In the genomic region with DNA sequence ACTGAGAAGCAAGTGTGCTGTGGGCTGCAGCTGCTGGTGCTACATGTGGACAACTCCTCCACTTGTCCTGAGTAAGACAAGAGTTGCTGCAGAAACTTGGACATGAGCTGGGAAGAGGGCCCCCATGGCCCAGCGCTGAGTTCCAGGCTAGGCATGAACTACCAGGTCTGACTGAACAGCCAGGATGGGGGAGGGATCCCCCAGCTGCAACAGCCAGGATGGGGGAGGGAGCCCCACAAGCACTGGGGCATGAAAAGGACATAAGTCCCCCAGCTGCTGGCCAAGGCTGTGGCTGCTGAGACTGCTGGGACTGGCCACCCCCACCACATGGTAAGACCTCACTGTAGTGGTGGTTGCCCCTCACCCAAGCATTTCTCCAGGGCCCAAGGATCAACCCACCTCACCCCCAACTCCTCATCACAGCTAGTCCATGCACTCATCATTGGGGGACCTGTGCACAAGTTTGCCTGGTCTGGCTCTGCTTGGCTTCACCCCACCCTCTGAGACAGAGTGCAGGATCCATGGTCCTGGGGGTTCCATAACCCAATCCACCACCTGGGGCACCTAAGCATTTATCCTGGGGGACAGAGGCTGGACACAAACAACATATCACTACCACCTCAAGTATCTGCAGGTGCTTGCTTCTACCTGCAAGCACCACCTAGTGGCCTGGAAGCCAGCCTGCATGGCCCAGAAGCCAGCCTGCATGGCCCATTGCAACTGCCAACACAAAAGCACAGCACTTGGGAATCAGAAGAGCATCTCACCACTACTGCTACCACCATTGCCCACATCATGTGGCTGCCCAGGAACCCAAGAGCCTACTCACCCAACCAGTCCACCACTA, we compare ENCODE assay signal across 8 cellular contexts.
DNase-seq lines count a peak whose midpoint lies in the region; ATAC-seq and TF ChIP-seq lines count a peak whose summit lies in the region.

No MANE protein-coding gene starts in this region.

- ATAC-seq in heart left ventricle = no peak
- ATAC-seq in Right ventricle myocardium inferior = no peak
- ATAC-seq in HG02798 (IDR thresholded peaks at IDR 0.05; ENCODE audit: poor library complexity, unreplicated experiment) = peak; percentile 81

- H3K27ac ChIP-seq in heart left ventricle (no peak overlapping the region), fibroblast of lung (ENCODE audit: insufficient read depth, low read length) (no peak overlapping the region), testis (no peak overlapping the region)

- no peaks in the 10 kb centered on the region for H4K20me1 ChIP-seq in fibroblast of lung (ENCODE audit: control insufficient read depth, extremely low read depth, insufficient read depth, low read length)

- no peak overlapping the region for H2AFZ ChIP-seq in fibroblast of lung (ENCODE audit: low read length)

- no peaks in the 10 kb centered on the region for H3K36me3 ChIP-seq in heart left ventricle
- H3K36me3 ChIP-seq in fibroblast of lung (ENCODE audit: control insufficient read depth, insufficient read depth, low read length) = no peaks in the 10 kb centered on the region
- no peaks in the 10 kb centered on the region for H3K36me3 ChIP-seq in testis (ENCODE audit: low read depth, missing control alignments)

- TF ChIP-seq CTCF in heart left ventricle (IDR thresholded peaks at IDR 0.05) (peak in 8 of 12 donors; percentile 11 to 43 (median 22)), fibroblast of lung (conservative IDR thresholded peaks at IDR 0.05 in 1 of 2, IDR thresholded peaks at IDR 0.05 in 1 of 2; ENCODE audit: low read depth in 1 of 2, low read length in 2 of 2) (peak; percentile 11 to 31), testis (IDR thresholded peaks at IDR 0.05) (no peak)

- intact Hi-C loops in heart left ventricle (cut with DNase I) (no loop called here), Right ventricle myocardium inferior (cut with DNase I) (no loop called here), testis (cut with DNase I; ENCODE audit: low total_unique reads) (no loop called here)

- DNase-seq in heart left ventricle (no peak), Right ventricle myocardium inferior (ENCODE audit: missing footprints) (no peak), SKM-1 treated with dmso at 0.1 percent for 144 hours (lab: John Stamatoyannopoulos, UW; ENCODE audit: unreplicated experiment) (peak; percentile 1), fibroblast of lung (ENCODE audit: low read depth in 2 of 2) (no peak), testis (peak; percentile 70), cortex of kidney (lab: John Stamatoyannopoulos, UW) (no peak), DMS114 treated with DMSO at 0.1 percent for 48 hours (lab: John Stamatoyannopoulos, UW; ENCODE audit: unreplicated experiment) (no peak)

- H3K4me1 ChIP-seq in heart left ventricle = no peaks in the 10 kb centered on the region
- H3K4me1 ChIP-seq in fibroblast of lung (ENCODE audit: control insufficient read depth, extremely low read depth, insufficient read depth, low read length) = no peaks in the 10 kb centered on the region
- H3K4me1 ChIP-seq in testis = no peaks in the 10 kb centered on the region

- 77 to 100% (median 98%) methylated on average over 1 of the region's 1 CpG for WGBS in heart left ventricle, 4 donors
- WGBS in testis, 2 donors = 58% methylated on average over 1 of the region's 1 CpG; no CpG with 5 or more reads in 1 of the 2 donors

- no peaks in the 10 kb centered on the region for H3K79me2 ChIP-seq in fibroblast of lung (ENCODE audit: control insufficient read depth, insufficient read depth, low read length)

- no peak overlapping the region for H3K4me2 ChIP-seq in fibroblast of lung (ENCODE audit: extremely low read depth, insufficient read depth, low read length)

- TF ChIP-seq POLR2A in heart left ventricle (IDR thresholded peaks at IDR 0.05) = no peak
- no peak for TF ChIP-seq POLR2A in testis (IDR thresholded peaks at IDR 0.05)

- H3K9ac ChIP-seq in fibroblast of lung (ENCODE audit: insufficient read depth, low read length) = no peak overlapping the region

- peaks cover 0 to 15% (median 0%) of the 10 kb centered on the region in 12 donors for H3K9me3 ChIP-seq in heart left ventricle
- H3K9me3 ChIP-seq in fibroblast of lung (ENCODE audit: control insufficient read depth, insufficient read depth, low read depth, low read length) = no peaks in the 10 kb centered on the region
- H3K9me3 ChIP-seq in testis = no peaks in the 10 kb centered on the region

- H3K27me3 ChIP-seq in heart left ventricle (no peaks in the 10 kb centered on the region), fibroblast of lung (ENCODE audit: control insufficient read depth, insufficient read depth, low read length) (no peaks in the 10 kb centered on the region), testis (no peaks in the 10 kb centered on the region)

- H3K4me3 ChIP-seq in heart left ventricle (no peak overlapping the region), fibroblast of lung (replicated peaks in 1 of 4; ENCODE audit: control extremely low read depth in 1 of 4, insufficient read depth in 1 of 4, low read depth in 3 of 4, low read length in 4 of 4) (no peak overlapping the region), testis (no peak overlapping the region)

Comparison
In these comparisons a context has a peak if more than half of its experiments do, and no peak if none do; other contexts are left out.
1. DNase-seq: peak in SKM-1 treated with dmso at 0.1 percent for 144 hours (single experiment) and testis (single experiment); none in heart left ventricle (0 of 5), Right ventricle myocardium inferior (single experiment), fibroblast of lung (0 of 2), cortex of kidney (single experiment) and DMS114 treated with DMSO at 0.1 percent for 48 hours (single experiment).
2. CTCF ChIP-seq: peak in heart left ventricle (8 of 12) and fibroblast of lung (2 of 2); none in testis (0 of 3).